ENCODE assay signal across 8 cellular contexts in genomic region chr19:45250216-45250831, GRCh38. TPM values are rescaled to one million over a fixed set of nuclear protein-coding genes. Genes with fewer than 3 reads are reported as not detected.
DNase-seq lines count a peak whose midpoint lies in the region; ATAC-seq, FAIRE-seq and TF ChIP-seq lines count a peak whose summit lies in the region.

No MANE protein-coding gene starts in this region.

- 52% methylated on average over 11 of the region's 14 CpGs for WGBS in GM12878 (ENCODE audit: insufficient coverage, insufficient replicate concordance, low lambda C conversion rate, missing lambda C conversion rate)
- WGBS in HepG2 (ENCODE audit: low lambda C conversion rate), result 16% methylated on average over 10 of the region's 14 CpGs

- peak overlapping the region; percentile 86 for H3K4me2 ChIP-seq in GM12878 (ENCODE audit: control insufficient read depth, insufficient read depth)
- H3K4me2 ChIP-seq in HepG2 (ENCODE audit: low read depth, low read length), result peak overlapping the region; percentile 90

- BruUV-seq in GM12878 (replicated peaks; lab: Mats Ljungman, UMichigan) (no TSS peak), HepG2 (replicated peaks; lab: Mats Ljungman, UMichigan) (no TSS peak)

- no peak for TF ChIP-seq CTCF in GM12878 (IDR thresholded peaks at IDR 0.05 in 2 of 3, conservative IDR thresholded peaks at IDR 0.05 in 1 of 3; ENCODE audit: control insufficient read depth in 2 of 3, extremely low read depth in 1 of 3, insufficient read depth in 1 of 3, low read depth in 3 of 3, low read length in 3 of 3)
- no peak for TF ChIP-seq CTCF in HepG2 (CRISPR knock-in tag; IDR thresholded peaks at IDR 0.05)
- no peak for TF ChIP-seq CTCF in tibial artery (IDR thresholded peaks at IDR 0.05)

- CTCF ChIA-PET in activated CD4-positive, alpha-beta T cell treated with anti-CD3 and anti-CD28 coated beads for 36 hours (lab: Charles Lee), result interaction anchor here (0.6 to 2.4 kb wide), 7 partner anchors 10 to 261 kb away, joined by 3 to 13 read pairs (median 4); partner anchors contain the start of genes BLOC1S3 and TRAPPC6A
- CTCF ChIA-PET in GM12878 (lab: Yijun Ruan, JAX) (interaction anchor here (0.9 to 2.3 kb wide), 6 partner anchors 37 to 229 kb away, joined by 3 to 15 read pairs (median 5); partner anchors contain the start of genes BLOC1S3, GEMIN7 and TRAPPC6A), HepG2 (lab: Yijun Ruan, JAX; ENCODE audit: low intra/inter-chr PET ratio, low total read pairs) (no interaction called here)

- H3K27me3 ChIP-seq in GM12878 (replicated peaks in 1 of 2; ENCODE audit: control insufficient read depth in 2 of 2, insufficient read depth in 2 of 2, low read length in 1 of 2) (no peaks in the 10 kb centered on the region), HepG2 (ENCODE audit: control insufficient read depth in 1 of 2, insufficient read depth in 2 of 2, low read length in 2 of 2) (no peaks in the 10 kb centered on the region; a peak in 1 of 5 replicates), tibial artery (peaks cover 0 to 7% of the 10 kb centered on the region in 2 donors)

- H3K36me3 ChIP-seq in GM12878 (ENCODE audit: control insufficient read depth in 2 of 2, insufficient read depth in 2 of 2, low read length in 1 of 2) (peaks cover 0 to 4% of the 10 kb centered on the region in 2 experiments; a peak in 1 of 4 replicates), HepG2 (replicated peaks in 1 of 2; ENCODE audit: control insufficient read depth in 1 of 2, insufficient read depth in 2 of 2, low read length in 2 of 2) (no peaks in the 10 kb centered on the region; a peak in 1 of 5 replicates), tibial artery (no peaks in the 10 kb centered on the region)

- H2AFZ ChIP-seq in GM12878 (ENCODE audit: control insufficient read depth, low read depth, low read length), result peak overlapping the region; percentile 97
- peak overlapping the region; percentile 81 for H2AFZ ChIP-seq in HepG2 (ENCODE audit: low read length)

- H3K4me1 ChIP-seq in GM12878 (ENCODE audit: control insufficient read depth, insufficient read depth, low read length), result peaks cover 15% of the 10 kb centered on the region
- H3K4me1 ChIP-seq in HepG2 (ENCODE audit: insufficient read depth, low read length), result peaks cover 71% of the 10 kb centered on the region
- H3K4me1 ChIP-seq in tibial artery, result peaks cover 0 to 50% (median 43%) of the 10 kb centered on the region in 4 donors

- H3K4me3 Mint-ChIP-seq in activated CD4-positive, alpha-beta T cell treated with anti-CD3 and anti-CD28 coated beads for 36 hours, result peak overlapping the region; percentile 74

- H3K27me3 Mint-ChIP-seq in activated CD4-positive, alpha-beta T cell treated with anti-CD3 and anti-CD28 coated beads for 36 hours, result peaks cover 2% of the 10 kb centered on the region

- H3K9me3 Mint-ChIP-seq in activated CD4-positive, alpha-beta T cell treated with anti-CD3 and anti-CD28 coated beads for 36 hours (ENCODE audit: low read depth), result no peaks in the 10 kb centered on the region

- peak; percentile 11 for DNase-seq in activated CD4-positive, alpha-beta T cell treated with anti-CD3 and anti-CD28 coated beads for 36 hours
- DNase-seq in activated CD4-positive, alpha-beta T cell treated with anti-CD3 and anti-CD28 coated beads for 48 hours, result no peak
- DNase-seq in GM12878 (ENCODE audit: low read depth, low spot score), result no peak
- no peak for DNase-seq in HepG2 (ENCODE audit: low spot score)
- DNase-seq in tibial artery, result no peak
- no peak for DNase-seq in DMS114 treated with DMSO at 0.1 percent for 48 hours (lab: John Stamatoyannopoulos, UW; ENCODE audit: unreplicated experiment)
- DNase-seq in NCI-H2081 treated with DMSO at 0.1 percent for 48 hours (lab: John Stamatoyannopoulos, UW), result no peak

- no peak for TF ChIP-seq RAD21 in GM12878 (IDR thresholded peaks at IDR 0.05; ENCODE audit: insufficient read depth, low read depth, low read length)
- TF ChIP-seq RAD21 in HepG2 (CRISPR knock-in tag; IDR thresholded peaks at IDR 0.05), result no peak

- SMC1A ChIA-PET in GM12878 (lab: Charles Lee; ENCODE audit: uncharacterized antibody, unreplicated experiment), result interaction anchor here (1.1 to 1.4 kb wide), 2 partner anchors 50 to 89 kb away, joined by 3 to 4 read pairs; no protein-coding TSS in a partner anchor

- in situ Hi-C loops in GM12878 (cut with MboI) (no loop called here), HepG2 (cut with HindIII; ENCODE audit: extremely low pct_ligation_motif_present, low pct_unique_long_range_greater_than_20kb) (loop anchor here (5.0 kb wide), 1 partner anchor 92 kb away; the partner anchor contains the start of gene KLC3)

- TF ChIP-seq EP300 in GM12878 (IDR thresholded peaks at IDR 0.05; ENCODE audit: borderline replicate concordance in 1 of 2, control insufficient read depth in 1 of 2, low read depth in 2 of 2, low read length in 2 of 2) (no peak), HepG2 (IDR thresholded peaks at IDR 0.05; ENCODE audit: low read depth in 2 of 2, low read length in 2 of 2) (no peak), HepG2 (CRISPR knock-in tag; IDR thresholded peaks at IDR 0.05; ENCODE audit: borderline replicate concordance) (no peak)

- intact Hi-C loops in activated CD4-positive, alpha-beta T cell treated with anti-CD3 and anti-CD28 coated beads for 36 hours (cut with DNase I, micrococcal nuclease), result loop anchor here (2.0 to 5.0 kb wide), 3 partner anchors 87 to 218 kb away; partner anchors contain the start of gene ZNF296 (in 1 of the 2)
- intact Hi-C loops in GM12878 (cut with micrococcal nuclease; ENCODE audit: unreplicated experiment), result loop anchor here (5.0 kb wide), 1 partner anchor 87 kb away; no protein-coding TSS in a partner anchor
- intact Hi-C loops in HepG2 (cut with micrococcal nuclease; ENCODE audit: unreplicated experiment), result loop anchor here (2.0 kb wide), 1 partner anchor 88 kb away; no protein-coding TSS in a partner anchor
- intact Hi-C loops in tibial artery (cut with DNase I; ENCODE audit: low total_unique reads), result loop anchor here (10.0 kb wide), 1 partner anchor 256 kb away; no protein-coding TSS in a partner anchor

- peaks cover 24% of the 10 kb centered on the region for H3K79me2 ChIP-seq in GM12878 (ENCODE audit: control insufficient read depth, insufficient read depth, low read length)
- H3K79me2 ChIP-seq in HepG2 (ENCODE audit: insufficient read depth, low read length), result peaks cover 29% of the 10 kb centered on the region

- peak overlapping the region; percentile 46; the same call in 1 of the 2 replicates for H3K9ac ChIP-seq in GM12878 (ENCODE audit: control insufficient read depth, insufficient read depth, low read length)
- peak overlapping the region; percentile 64 for H3K9ac ChIP-seq in HepG2 (ENCODE audit: insufficient read depth, low read depth, low read length)

- 0 out of 2 replicates have a peak overlapping the region, but pooled peaks have one; percentile 12 for H3K27ac ChIP-seq in GM12878 (ENCODE audit: control insufficient read depth, insufficient read depth)
- H3K27ac ChIP-seq in HepG2 (ENCODE audit: extremely low read length, insufficient read depth, low read length), result no peak overlapping the region
- H3K27ac ChIP-seq in tibial artery, result peak overlapping the region; percentile 81 to 82

- H3K4me3 ChIP-seq in GM12878, result peak overlapping the region; percentile 75
- H3K4me3 ChIP-seq in HepG2 (replicated peaks in 1 of 3; ENCODE audit: insufficient read depth in 1 of 3, low read depth in 2 of 3, low read length in 3 of 3), result peak overlapping the region; percentile 68 to 80 (median 69)
- peak overlapping the region; percentile 97 to 99 for H3K4me3 ChIP-seq in tibial artery

- FAIRE-seq in GM12878 (lab: Jason Lieb, UNC) (no peak), HepG2 (lab: Jason Lieb, UNC) (no peak)

- H3K27ac Mint-ChIP-seq in activated CD4-positive, alpha-beta T cell treated with anti-CD3 and anti-CD28 coated beads for 36 hours, result peak overlapping the region; percentile 76

- H3K9me3 ChIP-seq in GM12878 (replicated peaks; ENCODE audit: control insufficient read depth, insufficient read depth, low read length), result no peaks in the 10 kb centered on the region
- no peaks in the 10 kb centered on the region for H3K9me3 ChIP-seq in HepG2 (ENCODE audit: low read length)
- H3K9me3 ChIP-seq in tibial artery, result no peaks in the 10 kb centered on the region

- ATAC-seq in activated CD4-positive, alpha-beta T cell treated with anti-CD3 and anti-CD28 coated beads for 36 hours, result no peak
- no peak for ATAC-seq in GM12878
- peak; percentile 10; the same call in 2 of the 3 replicates for ATAC-seq in HepG2
- ATAC-seq in GM18873 (IDR thresholded peaks at IDR 0.05; ENCODE audit: low FRiP score, unreplicated experiment), result no peak

- POLR2A ChIA-PET in activated CD4-positive, alpha-beta T cell treated with anti-CD3 and anti-CD28 coated beads for 36 hours (lab: Charles Lee), result no interaction called here
- POLR2A ChIA-PET in GM12878 (lab: Charles Lee) (no interaction called here), HepG2 (lab: Yijun Ruan, JAX) (no interaction called here)

- H3K36me3 Mint-ChIP-seq in activated CD4-positive, alpha-beta T cell treated with anti-CD3 and anti-CD28 coated beads for 36 hours (ENCODE audit: low read depth), result no peaks in the 10 kb centered on the region

- TF ChIP-seq POLR2A in GM12878 (IDR thresholded peaks at IDR 0.05; ENCODE audit: low read depth, low read length) (no peak), HepG2 (IDR thresholded peaks at IDR 0.05; ENCODE audit: insufficient read depth in 1 of 2, low read depth in 2 of 2, low read length in 2 of 2) (no peak)

- RAD21 ChIA-PET in GM12878 (lab: Charles Lee; ENCODE audit: unreplicated experiment), result no interaction called here

- H4K20me1 ChIP-seq in GM12878 (ENCODE audit: control insufficient read depth, insufficient read depth), result no peaks in the 10 kb centered on the region
- no peaks in the 10 kb centered on the region for H4K20me1 ChIP-seq in HepG2 (ENCODE audit: insufficient read depth, low read length)

- peaks cover 29% of the 10 kb centered on the region for H3K4me1 Mint-ChIP-seq in activated CD4-positive, alpha-beta T cell treated with anti-CD3 and anti-CD28 coated beads for 36 hours

RNA-seq across cellular contexts. Expression of gene MARK4, which starts 0.7 kb away (rescaled TPM):
- total RNA-seq in activated CD4-positive, alpha-beta T cell treated with anti-CD3 and anti-CD28 coated beads for 36 hours, result 10 to 100 TPM; 19.1 to 19.6 TPM
- total RNA-seq in GM12878 (2013; cell fraction: nucleolus; rRNA removed), result 30.1 and 31.1 TPM in 2 replicates
- total RNA-seq in GM12878 (2014; rRNA removed), result 4.5 and 6.4 TPM in 2 replicates
- total RNA-seq in GM12878 (2014; rRNA removed; fragmentation: Illumina TruSeq; extraction: Trizol), result 3.7 and 3.8 TPM in 2 replicates
- 20.4 and 24.3 TPM in 2 replicates for total RNA-seq in GM12878 (2021)
- 5.2 TPM for polyA plus RNA-seq in GM12878 (2011; ENCODE audit: low read depth)
- 6.6 TPM in 2 replicates for polyA plus RNA-seq in GM12878 (2011; rRNA removed)
- 4.8 and 6.8 TPM in 2 replicates for polyA plus RNA-seq in GM12878 (2011; cell fraction: cytosol; rRNA removed)
- polyA plus RNA-seq in GM12878 (2011; cell fraction: nucleus; rRNA removed), result 11.3 and 14.1 TPM in 2 replicates
- polyA plus RNA-seq in GM12878 (2012), result 12.9 and 20.2 TPM in 2 replicates
- polyA plus RNA-seq in GM12878 (2014; fragmentation: Illumina TruSeq; extraction: Trizol), result 7.8 and 16.9 TPM in 2 replicates
- polyA plus RNA-seq in GM12878 (2014; fragmentation: Nextera tagmentation; extraction: Ambion mirVana), result under 1 TPM; 0.66 TPM
- polyA plus RNA-seq in GM12878 (2014; rRNA removed), result 10.5 and 12.1 TPM in 2 replicates
- 1 to 10 TPM; 2.0 to 2.7 TPM for polyA plus RNA-seq in GM12878 (2016; fragmentation: Nextera tagmentation; extraction: Ambion mirVana)
- 15.8 and 18.2 TPM in 2 replicates for polyA minus RNA-seq in GM12878 (2011; rRNA and poly(A)+ RNA removed)
- 8.2 and 9.4 TPM in 2 replicates for polyA minus RNA-seq in GM12878 (2011; cell fraction: cytosol; rRNA and poly(A)+ RNA removed)
- 3.5 and 5.2 TPM in 2 replicates for polyA minus RNA-seq in GM12878 (2011; cell fraction: nucleus; rRNA and poly(A)+ RNA removed)
- total RNA-seq in HepG2 (2016; rRNA removed; fragmentation: Illumina TruSeq; extraction: Trizol), result 7.0 and 7.6 TPM in 2 replicates
- 11.1 and 13.3 TPM in 2 replicates for total RNA-seq in HepG2 (2016; cell fraction: cytosol; rRNA removed; fragmentation: Illumina TruSeq; extraction: Trizol; ENCODE audit: low read depth)
- 3.4 and 6.6 TPM in 2 replicates for total RNA-seq in HepG2 (2016; cell fraction: insoluble cytoplasmic fraction; rRNA removed; fragmentation: Illumina TruSeq; extraction: Trizol)
- total RNA-seq in HepG2 (2016; cell fraction: membrane; rRNA removed; fragmentation: Illumina TruSeq; extraction: Trizol), result 12.9 and 14.4 TPM in 2 replicates
- 6.3 and 7.9 TPM in 2 replicates for total RNA-seq in HepG2 (2016; cell fraction: nucleus; rRNA removed; fragmentation: Illumina TruSeq; extraction: Trizol)
- 11.4 and 12.2 TPM in 2 replicates for polyA plus RNA-seq in HepG2 (2011; rRNA removed)
- 6.6 and 8.5 TPM in 2 replicates for polyA plus RNA-seq in HepG2 (2011; cell fraction: cytosol; rRNA removed)
- polyA plus RNA-seq in HepG2 (2011; cell fraction: nucleus; rRNA removed), result 17.6 and 21.6 TPM in 2 replicates
- polyA plus RNA-seq in HepG2 (2012), result 28.5 and 39.6 TPM in 2 replicates
- polyA plus RNA-seq in HepG2 (2016; cell fraction: cytosol; fragmentation: Illumina TruSeq; extraction: Trizol; ENCODE audit: low read depth), result 7.9 and 8.8 TPM in 2 replicates
- 11.9 and 16.0 TPM in 2 replicates for polyA plus RNA-seq in HepG2 (2016; cell fraction: insoluble cytoplasmic fraction; fragmentation: Illumina TruSeq; extraction: Trizol; ENCODE audit: low read depth)
- polyA plus RNA-seq in HepG2 (2016; cell fraction: membrane; fragmentation: Illumina TruSeq; extraction: Trizol; ENCODE audit: low read depth), result 16.7 and 21.8 TPM in 2 replicates
- polyA plus RNA-seq in HepG2 (2016; cell fraction: nucleus; fragmentation: Illumina TruSeq; extraction: Trizol; ENCODE audit: insufficient read depth, low read depth), result 15.8 and 17.0 TPM in 2 replicates
- polyA minus RNA-seq in HepG2 (2011; rRNA and poly(A)+ RNA removed; ENCODE audit: low replicate concordance), result 1.4 and 19.5 TPM in 2 replicates
- polyA minus RNA-seq in HepG2 (2011; cell fraction: cytosol; rRNA and poly(A)+ RNA removed), result 14.1 and 19.3 TPM in 2 replicates
- 10.3 TPM in 2 replicates for polyA minus RNA-seq in HepG2 (2011; cell fraction: nucleus; rRNA and poly(A)+ RNA removed)

RNA-seq across cellular contexts. Expression of gene EXOC3L2, which starts 5.1 kb away (rescaled TPM):
- not detected for total RNA-seq in activated CD4-positive, alpha-beta T cell treated with anti-CD3 and anti-CD28 coated beads for 36 hours
- total RNA-seq in GM12878 (2013; cell fraction: nucleolus; rRNA removed), result not detected in 2 replicates
- total RNA-seq in GM12878 (2014; rRNA removed) (not detected in 2 replicates), GM12878 (2014; rRNA removed; fragmentation: Illumina TruSeq; extraction: Trizol) (not detected in 2 replicates), GM12878 (2021) (0.08 TPM in 1 of 2 replicates, not detected in the other), HepG2 (2016; rRNA removed; fragmentation: Illumina TruSeq; extraction: Trizol) (not detected in 2 replicates)
- not detected for polyA plus RNA-seq in GM12878 (2011; ENCODE audit: low read depth)
- polyA plus RNA-seq in GM12878 (2011; rRNA removed) (not detected in 2 replicates), GM12878 (2014; fragmentation: Illumina TruSeq; extraction: Trizol) (not detected in 2 replicates), GM12878 (2014; fragmentation: Nextera tagmentation; extraction: Ambion mirVana) (not detected), GM12878 (2014; rRNA removed) (not detected in 2 replicates), GM12878 (2016; fragmentation: Nextera tagmentation; extraction: Ambion mirVana) (not detected), HepG2 (2011; rRNA removed) (0.21 TPM in 1 of 2 replicates, not detected in the other)
- polyA plus RNA-seq in GM12878 (2011; cell fraction: cytosol; rRNA removed), result 0.02 TPM in 1 of 2 replicates, not detected in the other
- polyA plus RNA-seq in GM12878 (2011; cell fraction: nucleus; rRNA removed), result not detected in 2 replicates
- 0.03 TPM in 1 of 2 replicates, not detected in the other for polyA plus RNA-seq in GM12878 (2012)
- not detected in 2 replicates for polyA minus RNA-seq in GM12878 (2011; rRNA and poly(A)+ RNA removed)
- not detected in 2 replicates for polyA minus RNA-seq in GM12878 (2011; cell fraction: cytosol; rRNA and poly(A)+ RNA removed)
- polyA minus RNA-seq in GM12878 (2011; cell fraction: nucleus; rRNA and poly(A)+ RNA removed), result not detected in 2 replicates
- not detected in 2 replicates for total RNA-seq in HepG2 (2016; cell fraction: cytosol; rRNA removed; fragmentation: Illumina TruSeq; extraction: Trizol; ENCODE audit: low read depth)
- not detected in 2 replicates for total RNA-seq in HepG2 (2016; cell fraction: insoluble cytoplasmic fraction; rRNA removed; fragmentation: Illumina TruSeq; extraction: Trizol)
- not detected in 2 replicates for total RNA-seq in HepG2 (2016; cell fraction: membrane; rRNA removed; fragmentation: Illumina TruSeq; extraction: Trizol)
- total RNA-seq in HepG2 (2016; cell fraction: nucleus; rRNA removed; fragmentation: Illumina TruSeq; extraction: Trizol), result not detected in 2 replicates
- polyA plus RNA-seq in HepG2 (2011; cell fraction: cytosol; rRNA removed), result 0.04 and 0.07 TPM in 2 replicates
- 0.07 and 0.19 TPM in 2 replicates for polyA plus RNA-seq in HepG2 (2011; cell fraction: nucleus; rRNA removed)
- polyA plus RNA-seq in HepG2 (2012), result 0.07 TPM in 1 of 2 replicates, not detected in the other
- not detected in 2 replicates for polyA plus RNA-seq in HepG2 (2016; cell fraction: cytosol; fragmentation: Illumina TruSeq; extraction: Trizol; ENCODE audit: low read depth)
- not detected in 2 replicates for polyA plus RNA-seq in HepG2 (2016; cell fraction: insoluble cytoplasmic fraction; fragmentation: Illumina TruSeq; extraction: Trizol; ENCODE audit: low read depth)
- polyA plus RNA-seq in HepG2 (2016; cell fraction: membrane; fragmentation: Illumina TruSeq; extraction: Trizol; ENCODE audit: low read depth), result not detected in 2 replicates
- polyA plus RNA-seq in HepG2 (2016; cell fraction: nucleus; fragmentation: Illumina TruSeq; extraction: Trizol; ENCODE audit: insufficient read depth, low read depth), result not detected in 2 replicates
- 0.20 TPM in 1 of 2 replicates, not detected in the other for polyA minus RNA-seq in HepG2 (2011; rRNA and poly(A)+ RNA removed; ENCODE audit: low replicate concordance)
- polyA minus RNA-seq in HepG2 (2011; cell fraction: cytosol; rRNA and poly(A)+ RNA removed), result not detected in 2 replicates
- not detected in 2 replicates for polyA minus RNA-seq in HepG2 (2011; cell fraction: nucleus; rRNA and poly(A)+ RNA removed)
